Comparison of ENCODE assay signal across 9 cellular contexts in the genomic region with DNA sequence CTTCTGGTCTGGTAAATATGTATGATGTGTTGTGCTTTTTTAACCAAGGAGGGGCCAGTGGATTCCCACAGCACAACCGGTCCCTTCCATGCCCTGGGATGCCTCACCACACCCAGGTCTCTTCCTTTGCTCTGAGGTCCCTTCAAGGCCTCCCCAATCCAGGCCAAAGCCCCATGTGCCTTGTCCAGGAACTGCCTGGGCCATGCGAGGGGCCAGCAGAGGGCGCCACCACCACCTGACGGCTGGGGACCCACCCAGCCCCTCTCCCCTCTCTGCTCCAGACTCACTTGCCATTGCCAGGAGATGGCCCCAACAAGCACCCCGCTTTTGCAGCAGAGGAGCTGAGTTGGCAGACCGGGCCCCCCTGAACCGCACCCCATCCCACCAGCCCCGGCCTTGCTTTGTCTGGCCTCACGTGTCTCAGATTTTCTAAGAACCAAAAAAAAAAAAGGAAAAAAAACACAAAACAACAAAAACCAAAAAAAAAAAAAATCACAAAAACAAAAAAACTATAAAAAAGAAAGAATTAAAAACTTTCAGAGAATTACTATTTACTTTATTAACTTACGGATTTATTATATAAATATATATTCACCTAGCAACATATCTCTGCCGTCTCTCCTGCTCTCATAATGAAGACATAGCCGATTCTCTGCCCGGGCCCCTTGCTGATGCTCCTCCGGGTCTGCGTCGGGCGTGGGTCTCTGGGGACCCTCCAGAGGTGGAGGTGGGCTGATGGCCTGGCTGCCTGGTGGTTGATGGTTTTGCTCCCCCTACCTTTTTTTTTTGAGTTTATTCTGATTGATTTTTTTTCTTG. TPM values are rescaled to one million over a fixed set of nuclear protein-coding genes. Genes with fewer than 3 reads are reported as not detected.
A peak's percentile ranks its signal among the peaks of the same experiment; 100 is the strongest.
DNase-seq lines count a peak whose midpoint lies in the region; TF ChIP-seq lines count a peak whose summit lies in the region.
"Had no signal": no experiment of that assay in that cellular context is flagged by ENCODE, and none has a peak within 500 bp of the region (broad histone marks: within the 10 kb centered on the region; RNA-seq: fewer than 3 reads in every experiment).

No MANE protein-coding gene starts in this region.

- TF ChIP-seq POLR2A in erythroblast (IDR thresholded peaks at IDR 0.05; ENCODE audit: low read length), result no peak
- no peak for TF ChIP-seq POLR2A in transverse colon (IDR thresholded peaks at IDR 0.05)

- TF ChIP-seq CTCF in GM13976 (IDR thresholded peaks at IDR 0.05; ENCODE audit: borderline replicate concordance, control extremely low read depth, extremely low read depth, insufficient read depth, missing control alignments), result peak; percentile 75
- TF ChIP-seq CTCF in neutrophil (IDR thresholded peaks at IDR 0.05), result peak; percentile 58
- peak; percentile 78 to 83 (median 80) for TF ChIP-seq CTCF in transverse colon (IDR thresholded peaks at IDR 0.05)

- H3K27ac ChIP-seq in neutrophil, result no peak overlapping the region
- peak overlapping the region; percentile 82 to 89 (median 85) for H3K27ac ChIP-seq in transverse colon

- H3K9me3 ChIP-seq in neutrophil, result no peaks in the 10 kb centered on the region
- H3K9me3 ChIP-seq in transverse colon, result no peaks in the 10 kb centered on the region

- in situ Hi-C loops in ACHN (cut with HindIII; ENCODE audit: low pct_ligation_motif_present, low pct_unique_long_range_greater_than_20kb, low sequenced_read_pairs), result no loop called here
- in situ Hi-C loops in GM13976 (cut with MboI; ENCODE audit: low sequenced_read_pairs, unreplicated experiment), result no loop called here
- in situ Hi-C loops in transverse colon (cut with MboI; ENCODE audit: low pct_ligation_motif_present in 1 of 4, low pct_unique_long_range_greater_than_20kb in 1 of 4, low sequenced_read_pairs in 3 of 4), result no loop called here

- DNase-seq in ACHN (peak; percentile 65), GM13976 (ENCODE audit: low spot score) (peak; percentile 80), NCI-H748 treated with DMSO at 0.1 percent for 48 hours (lab: John Stamatoyannopoulos, UW) (peak; percentile 3), erythroblast (lab: John Stamatoyannopoulos, UW) (peak; percentile 81 to 86), transverse colon (peak; percentile 80), globus pallidus (ENCODE audit: low spot score) (no peak)
- DNase-seq in activated CD8-positive, alpha-beta memory T cell treated with anti-CD3 and anti-CD28 coated beads, Interleukin-2, amount 50 U/mL, for 24 hours (ENCODE audit: extremely low read depth), result peak; percentile 51

- 66 to 81% methylated on average over 12 to 17 of the region's 17 CpGs for WGBS in transverse colon (ENCODE audit: low coverage in 1 of 2), 2 donors

- no peak for TF ChIP-seq EP300 in transverse colon (IDR thresholded peaks at IDR 0.05; ENCODE audit: low read depth)

- H3K36me3 ChIP-seq in neutrophil, result peaks cover 71% of the 10 kb centered on the region
- H3K36me3 ChIP-seq in transverse colon, result peaks cover 0 to 31% (median 13%) of the 10 kb centered on the region in 4 donors

- H3K27me3 ChIP-seq in neutrophil (peaks cover 2% of the 10 kb centered on the region), transverse colon (no peaks in the 10 kb centered on the region)

- no peak overlapping the region for H3K4me3 ChIP-seq in neutrophil (ENCODE audit: low read depth in 1 of 2, low read length in 1 of 2)
- H3K4me3 ChIP-seq in transverse colon, result no peak overlapping the region
- H3K4me3 ChIP-seq: skin epidermis had no signal

- H3K4me1 ChIP-seq in neutrophil (ENCODE audit: control insufficient read depth in 1 of 2, insufficient read depth in 1 of 2, low read depth in 1 of 2, low read length in 1 of 2), result peaks cover 9 to 13% of the 10 kb centered on the region in 2 experiments
- peaks cover 4 to 50% (median 33%) of the 10 kb centered on the region in 4 donors for H3K4me1 ChIP-seq in transverse colon

- intact Hi-C loops in transverse colon (cut with DNase I; ENCODE audit: low total_unique reads), result no loop called here

RNA-seq across cellular contexts. Expression of a gene that starts 14.4 kb away (rescaled TPM):
- 10 to 100 TPM in 2 of 4 donors, 1 to 10 TPM in 1, not detected in 1; 2.6 to 44.8 (median 14.4) TPM for total RNA-seq in transverse colon

RNA-seq across cellular contexts. Expression of a gene that starts 43.5 kb away (rescaled TPM):
- total RNA-seq in transverse colon, result not detected

RNA-seq across cellular contexts. Expression of a gene that starts 59.1 kb away (rescaled TPM):
- total RNA-seq in transverse colon, result not detected
